ENCODE assay signal across 12 cellular contexts in the genomic region with DNA sequence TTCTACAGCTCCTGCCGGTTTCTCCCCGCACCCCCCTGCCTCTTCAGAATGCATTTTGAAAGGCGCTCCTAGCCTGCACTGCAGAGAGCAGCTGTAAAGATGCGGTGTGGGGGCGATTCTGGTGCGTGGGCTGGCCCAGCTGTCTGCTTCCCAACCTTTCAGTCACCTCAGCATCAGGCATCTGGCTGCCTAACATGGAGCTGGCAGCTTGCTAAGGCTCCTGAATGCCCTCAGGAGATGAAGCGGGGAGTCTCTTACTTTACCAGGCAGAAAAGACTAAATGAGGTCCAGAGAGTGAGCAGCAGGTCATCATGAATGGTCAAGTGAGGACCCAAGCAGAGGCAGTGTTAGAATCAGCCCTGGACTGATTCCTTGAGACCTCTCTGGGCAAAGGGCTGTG. TPM values are rescaled to one million over a fixed set of nuclear protein-coding genes. Genes with fewer than 3 reads are reported as not detected.
DNase-seq lines count a peak whose midpoint lies in the region; ATAC-seq and TF ChIP-seq lines count a peak whose summit lies in the region.
"Had no signal": no experiment of that assay in that cellular context is flagged by ENCODE, and none has a peak within 500 bp of the region (broad histone marks: within the 10 kb centered on the region; RNA-seq: fewer than 3 reads in every experiment).

No MANE protein-coding gene starts in this region.

- ATAC-seq in right cardiac atrium, result no peak
- no peak for ATAC-seq in left ventricle myocardium superior
- no peak for ATAC-seq in GM21576 (IDR thresholded peaks at IDR 0.05; ENCODE audit: unreplicated experiment)
- ATAC-seq: activated CD4-positive, CD25-positive, alpha-beta regulatory T cell treated with anti-CD3 and anti-CD28 coated beads, Interleukin-2, amount 50 U/mL, for 24 hours; naive thymus-derived CD8-positive, alpha-beta T cell had no signal

- no peak for TF ChIP-seq POLR2A in vagina (IDR thresholded peaks at IDR 0.05)

- no peak for DNase-seq in right cardiac atrium
- DNase-seq in left ventricle myocardium superior, result no peak
- DNase-seq in adipocyte (ENCODE audit: low read depth), result no peak
- peak; percentile 60 for DNase-seq in mesenteric fat pad (ENCODE audit: low spot score)
- DNase-seq in vagina (ENCODE audit: extremely low spot score in 2 of 2), result no peak
- DNase-seq in DMS114 treated with DMSO at 0.1 percent for 48 hours (lab: John Stamatoyannopoulos, UW; ENCODE audit: unreplicated experiment), result no peak
- DNase-seq in stimulated activated CD4-positive, alpha-beta T cell treated with anti-CD3 and anti-CD28 coated beads, Interleukin-4, amount 100 ng/mL, for 4 hours, result no peak
- DNase-seq: brain microvascular endothelial cell; naive thymus-derived CD8-positive, alpha-beta T cell; NCI-H526 treated with DMSO at 0.1 percent for 48 hours had no signal

- H3K36me3 ChIP-seq in adipocyte (ENCODE audit: control insufficient read depth, insufficient read depth, low read length, severe bottlenecking) (no peaks in the 10 kb centered on the region), vagina (peaks cover 0 to 3% of the 10 kb centered on the region in 2 donors)
- H3K36me3 ChIP-seq: brain microvascular endothelial cell had no signal

- WGBS in right cardiac atrium, result 65% methylated on average over 7 of the region's 7 CpGs

- no peaks in the 10 kb centered on the region for H3K27me3 ChIP-seq in right cardiac atrium (ENCODE audit: control insufficient read depth, insufficient read depth)
- no peaks in the 10 kb centered on the region for H3K27me3 ChIP-seq in adipocyte (replicated peaks; ENCODE audit: control insufficient read depth, insufficient read depth, low read length)
- H3K27me3 ChIP-seq in vagina, result no peaks in the 10 kb centered on the region
- H3K27me3 ChIP-seq: brain microvascular endothelial cell had no signal

- H3K27ac ChIP-seq in right cardiac atrium (ENCODE audit: low read length) (peak overlapping the region; percentile 46), vagina (peak overlapping the region; percentile 76)
- H3K27ac ChIP-seq: brain microvascular endothelial cell had no signal

- H3K4me1 ChIP-seq in right cardiac atrium (ENCODE audit: control insufficient read depth, insufficient read depth, low read length), result peaks cover 24% of the 10 kb centered on the region
- H3K4me1 ChIP-seq in adipocyte (ENCODE audit: control insufficient read depth, insufficient read depth, low read length), result peaks cover 64% of the 10 kb centered on the region
- H3K4me1 ChIP-seq in vagina, result peaks cover 74% of the 10 kb centered on the region

- H3K4me3 ChIP-seq in right cardiac atrium (ENCODE audit: low read length), result no peak overlapping the region
- no peak overlapping the region for H3K4me3 ChIP-seq in adipocyte (ENCODE audit: low read length)
- H3K4me3 ChIP-seq in vagina, result no peak overlapping the region

- intact Hi-C loops in right cardiac atrium (cut with DNase I), result loop anchor here in 1 of 4 donors (10.0 kb wide), 1 partner anchor 62 kb away; a partner anchor contains a TSS
- intact Hi-C loops in left ventricle myocardium superior (cut with micrococcal nuclease), result no loop called here
- intact Hi-C loops in vagina (cut with DNase I), result no loop called here

- no peaks in the 10 kb centered on the region for H3K9me3 ChIP-seq in right cardiac atrium (ENCODE audit: control insufficient read depth, low read length)
- H3K9me3 ChIP-seq in adipocyte (ENCODE audit: control insufficient read depth, low read length), result no peaks in the 10 kb centered on the region
- H3K9me3 ChIP-seq in vagina, result no peaks in the 10 kb centered on the region

- H3K9ac ChIP-seq in adipocyte (ENCODE audit: low read length), result peak overlapping the region; percentile 42

- no peak for TF ChIP-seq CTCF in vagina (IDR thresholded peaks at IDR 0.05)

RNA-seq across cellular contexts. Expression of a gene that starts 8.7 kb away (rescaled TPM):
- total RNA-seq in right cardiac atrium (10 to 100 TPM; 21.9 to 32.6 (median 28.2) TPM), left ventricle myocardium superior (15.9 TPM), mesenteric fat pad (9.9 TPM), vagina (13.0 TPM)
- 63.8 TPM for polyA plus RNA-seq in right cardiac atrium
